ENCODE assay signal across 19 cellular contexts in genomic region chr5:40672440-40672839, GRCh38. TPM values are rescaled to one million over a fixed set of nuclear protein-coding genes. Genes with fewer than 3 reads are reported as not detected.
DNase-seq lines count a peak whose midpoint lies in the region; ATAC-seq and TF ChIP-seq lines count a peak whose summit lies in the region.
"Had no signal": no experiment of that assay in that cellular context is flagged by ENCODE, and none has a peak within 500 bp of the region (broad histone marks: within the 10 kb centered on the region; RNA-seq: fewer than 3 reads in every experiment).

No MANE protein-coding gene starts in this region.

- no peak overlapping the region for H3K4me3 Mint-ChIP-seq in activated T-helper 17 cell treated with anti-CD3 and anti-CD28 coated beads, Interleukin-2, amount 50 U/mL, for 72 hours
- H3K4me3 Mint-ChIP-seq: activated CD4-positive, alpha-beta memory T cell treated with anti-CD3 and anti-CD28 coated beads for 36 hours; effector memory CD8-positive, alpha-beta T cell; T-helper 1 cell treated with Interleukin-12 subunit alpha and Interleukin-12 subunit beta and Interleukin-4 antibody, amounts not matched to agents 30 μg/mL and 1 μg/mL, for 36 hours; type B pancreatic cell had no signal

- no peak for TF ChIP-seq POLR2A in esophagus squamous epithelium (IDR thresholded peaks at IDR 0.05)

- H3K27me3 ChIP-seq in DND-41 (ENCODE audit: insufficient read depth, low read length, poor library complexity) (no peaks in the 10 kb centered on the region), OCI-LY1 (ENCODE audit: insufficient read depth, low read length) (no peaks in the 10 kb centered on the region), esophagus squamous epithelium (no peaks in the 10 kb centered on the region)
- H3K27me3 ChIP-seq: breast epithelium had no signal

- no peaks in the 10 kb centered on the region for H3K27me3 Mint-ChIP-seq in activated T-helper 17 cell treated with anti-CD3 and anti-CD28 coated beads, Interleukin-2, amount 50 U/mL, for 72 hours
- H3K27me3 Mint-ChIP-seq: activated CD4-positive, alpha-beta memory T cell treated with anti-CD3 and anti-CD28 coated beads for 36 hours; effector memory CD8-positive, alpha-beta T cell had no signal

- no peaks in the 10 kb centered on the region for H4K20me1 ChIP-seq in DND-41 (ENCODE audit: insufficient read depth, low read length)
- no peaks in the 10 kb centered on the region for H4K20me1 ChIP-seq in OCI-LY1 (ENCODE audit: insufficient read depth, low read length)

- peaks cover 35% of the 10 kb centered on the region for H3K4me1 Mint-ChIP-seq in activated T-helper 17 cell treated with anti-CD3 and anti-CD28 coated beads, Interleukin-2, amount 50 U/mL, for 72 hours

- no peaks in the 10 kb centered on the region for H3K9me3 ChIP-seq in DND-41 (ENCODE audit: insufficient read depth, low read length, severe bottlenecking)
- no peaks in the 10 kb centered on the region for H3K9me3 ChIP-seq in OCI-LY1 (ENCODE audit: low read length)
- no peaks in the 10 kb centered on the region for H3K9me3 ChIP-seq in esophagus squamous epithelium
- H3K9me3 ChIP-seq: breast epithelium, prostate gland had no signal

- H3K4me2 ChIP-seq in DND-41 (ENCODE audit: insufficient read depth, low read length) (no peak overlapping the region), OCI-LY1 (ENCODE audit: low read length) (no peak overlapping the region)
- H3K4me2 ChIP-seq: PC-9 had no signal

- H3K4me3 ChIP-seq in DND-41 (ENCODE audit: low read depth in 1 of 2, low read length in 2 of 2), result no peak overlapping the region
- no peak overlapping the region for H3K4me3 ChIP-seq in OCI-LY1 (ENCODE audit: low read depth, low read length, poor library complexity, severe bottlenecking)
- H3K4me3 ChIP-seq in esophagus squamous epithelium, result no peak overlapping the region
- H3K4me3 ChIP-seq: breast epithelium, PC-9, prostate gland had no signal

- H3K27ac Mint-ChIP-seq in activated T-helper 17 cell treated with anti-CD3 and anti-CD28 coated beads, Interleukin-2, amount 50 U/mL, for 72 hours, result no peak overlapping the region
- H3K27ac Mint-ChIP-seq: activated CD4-positive, alpha-beta memory T cell treated with anti-CD3 and anti-CD28 coated beads for 36 hours; T-helper 1 cell treated with Interleukin-12 subunit alpha and Interleukin-12 subunit beta and Interleukin-4 antibody, amounts not matched to agents 30 μg/mL and 1 μg/mL, for 36 hours; type B pancreatic cell had no signal

- H3K9me2 ChIP-seq in OCI-LY1 (ENCODE audit: low read depth, low read length), result no peaks in the 10 kb centered on the region

- TF ChIP-seq CTCF in DND-41 (IDR thresholded peaks at IDR 0.05; ENCODE audit: borderline replicate concordance, extremely low read depth, low read length, poor library complexity, severe bottlenecking) (no peak), OCI-LY1 (IDR thresholded peaks at IDR 0.05; ENCODE audit: low read length) (no peak), esophagus squamous epithelium (IDR thresholded peaks at IDR 0.05) (no peak)

- H3K4me1 ChIP-seq in DND-41 (ENCODE audit: insufficient read depth, low read length), result peaks cover 75% of the 10 kb centered on the region
- H3K4me1 ChIP-seq in OCI-LY1 (ENCODE audit: insufficient read depth, low read length, severe bottlenecking), result peaks cover 42% of the 10 kb centered on the region
- peaks cover 8 to 47% (median 11%) of the 10 kb centered on the region in 3 donors for H3K4me1 ChIP-seq in esophagus squamous epithelium
- H3K4me1 ChIP-seq: prostate gland had no signal

- H2AFZ ChIP-seq in DND-41 (ENCODE audit: low read depth, low read length) (no peak overlapping the region; the same call in 1 of the 2 replicates), OCI-LY1 (ENCODE audit: low read length) (no peak overlapping the region; the same call in 1 of the 2 replicates)
- H2AFZ ChIP-seq: PC-9 had no signal

- H3K9me3 Mint-ChIP-seq in activated T-helper 17 cell treated with anti-CD3 and anti-CD28 coated beads, Interleukin-2, amount 50 U/mL, for 72 hours, result no peaks in the 10 kb centered on the region
- H3K9me3 Mint-ChIP-seq: activated CD4-positive, alpha-beta memory T cell treated with anti-CD3 and anti-CD28 coated beads for 36 hours; effector memory CD8-positive, alpha-beta T cell; T-helper 1 cell treated with Interleukin-12 subunit alpha and Interleukin-12 subunit beta and Interleukin-4 antibody, amounts not matched to agents 30 μg/mL and 1 μg/mL, for 36 hours had no signal

- peak; percentile 80 to 83 for DNase-seq in AML-193 (lab: John Stamatoyannopoulos, UW)
- no peak for DNase-seq in DND-41
- DNase-seq in left cardiac atrium, result no peak
- no peak for DNase-seq in NCI-H2196 treated with DMSO at 0.1 percent for 48 hours (lab: John Stamatoyannopoulos, UW; ENCODE audit: unreplicated experiment)
- no peak for DNase-seq in SW 1271 (lab: John Stamatoyannopoulos, UW)
- DNase-seq in esophagus squamous epithelium (lab: John Stamatoyannopoulos, UW), result no peak
- DNase-seq: activated CD4-positive, alpha-beta memory T cell treated with anti-CD3 and anti-CD28 coated beads for 36 hours; DMS53; effector memory CD8-positive, alpha-beta T cell; NCI-H1092; NCI-H226; PC-9; stimulated activated CD8-positive, alpha-beta memory T cell treated with anti-CD3 and anti-CD28 coated beads, Interleukin-4, amount 100 ng/mL, for 48 hours had no signal

- intact Hi-C loops in left cardiac atrium (cut with DNase I) (no loop called here), esophagus squamous epithelium (cut with DNase I) (no loop called here)

- peaks cover 29% of the 10 kb centered on the region for H3K79me2 ChIP-seq in DND-41 (ENCODE audit: insufficient read depth, low read length)
- H3K79me2 ChIP-seq in OCI-LY1 (ENCODE audit: insufficient read depth, low read length), result no peaks in the 10 kb centered on the region

- peak overlapping the region; percentile 52 for H3K27ac ChIP-seq in DND-41 (ENCODE audit: low read length)
- H3K27ac ChIP-seq in OCI-LY1 (ENCODE audit: low read depth, low read length, poor library complexity, severe bottlenecking), result peak overlapping the region; percentile 18
- H3K27ac ChIP-seq in esophagus squamous epithelium, result peak overlapping the region in 2 of 4 donors; percentile 10 to 13
- H3K27ac ChIP-seq: breast epithelium, PC-9, prostate gland had no signal

- ATAC-seq in DND-41 (ENCODE audit: insufficient read depth, low read depth) (no peak), left cardiac atrium (peak; percentile 38 to 39)
- ATAC-seq in activated T-helper 17 cell treated with anti-CD3 and anti-CD28 coated beads, Interleukin-2, amount 50 U/mL, for 72 hours (replicated peaks), result no peak
- ATAC-seq: effector memory CD8-positive, alpha-beta T cell had no signal

- no peaks in the 10 kb centered on the region for H3F3A ChIP-seq in OCI-LY1 (ENCODE audit: insufficient read depth, low read length)

- 37 to 59% methylated on average over 4 of the region's 4 CpGs for WGBS in esophagus squamous epithelium, 2 donors

- no peaks in the 10 kb centered on the region for H3K36me3 ChIP-seq in DND-41 (ENCODE audit: insufficient read depth, low read length)
- no peaks in the 10 kb centered on the region for H3K36me3 ChIP-seq in OCI-LY1 (ENCODE audit: insufficient read depth, low read length)
- no peaks in the 10 kb centered on the region for H3K36me3 ChIP-seq in esophagus squamous epithelium
- H3K36me3 ChIP-seq: breast epithelium, prostate gland had no signal

- H3K9ac ChIP-seq in DND-41 (ENCODE audit: low read depth, low read length), result no peak overlapping the region
- H3K9ac ChIP-seq in OCI-LY1 (ENCODE audit: low read length), result no peak overlapping the region

- no peaks in the 10 kb centered on the region for H3K36me3 Mint-ChIP-seq in activated T-helper 17 cell treated with anti-CD3 and anti-CD28 coated beads, Interleukin-2, amount 50 U/mL, for 72 hours (ENCODE audit: low read depth)
- H3K36me3 Mint-ChIP-seq: activated CD4-positive, alpha-beta memory T cell treated with anti-CD3 and anti-CD28 coated beads for 36 hours; type B pancreatic cell had no signal

RNA-seq across cellular contexts. Expression of gene PTGER4, which starts 7.3 kb away (rescaled TPM):
- total RNA-seq in left cardiac atrium (1 to 10 TPM; 6.0 to 7.4 TPM), esophagus squamous epithelium (10 to 100 TPM in 2 of 4 donors, 1 to 10 TPM in 2; 7.1 to 21.9 (median 11.6) TPM)
- total RNA-seq in activated T-helper 17 cell treated with anti-CD3 and anti-CD28 coated beads, Interleukin-2, amount 50 U/mL, for 72 hours, result 100 to 1,000 TPM in 1 of 2 donors, 10 to 100 TPM in 1; 42.6 to 100 TPM

Comparison
In these comparisons a context has a peak if more than half of its experiments do, and no peak if none do; other contexts are left out.
1. DNase-seq: peak in AML-193 (2 of 2); none in DND-41 (single experiment), left cardiac atrium (single experiment), NCI-H2196 treated with DMSO at 0.1 percent for 48 hours (single experiment), SW 1271 (0 of 2) and esophagus squamous epithelium (single experiment).
2. ATAC-seq: peak in left cardiac atrium (2 of 2); none in DND-41 (single experiment) and activated T-helper 17 cell treated with anti-CD3 and anti-CD28 coated beads, Interleukin-2, amount 50 U/mL, for 72 hours (single experiment).